ENCODE assay signal across 13 cellular contexts in the genomic region with DNA sequence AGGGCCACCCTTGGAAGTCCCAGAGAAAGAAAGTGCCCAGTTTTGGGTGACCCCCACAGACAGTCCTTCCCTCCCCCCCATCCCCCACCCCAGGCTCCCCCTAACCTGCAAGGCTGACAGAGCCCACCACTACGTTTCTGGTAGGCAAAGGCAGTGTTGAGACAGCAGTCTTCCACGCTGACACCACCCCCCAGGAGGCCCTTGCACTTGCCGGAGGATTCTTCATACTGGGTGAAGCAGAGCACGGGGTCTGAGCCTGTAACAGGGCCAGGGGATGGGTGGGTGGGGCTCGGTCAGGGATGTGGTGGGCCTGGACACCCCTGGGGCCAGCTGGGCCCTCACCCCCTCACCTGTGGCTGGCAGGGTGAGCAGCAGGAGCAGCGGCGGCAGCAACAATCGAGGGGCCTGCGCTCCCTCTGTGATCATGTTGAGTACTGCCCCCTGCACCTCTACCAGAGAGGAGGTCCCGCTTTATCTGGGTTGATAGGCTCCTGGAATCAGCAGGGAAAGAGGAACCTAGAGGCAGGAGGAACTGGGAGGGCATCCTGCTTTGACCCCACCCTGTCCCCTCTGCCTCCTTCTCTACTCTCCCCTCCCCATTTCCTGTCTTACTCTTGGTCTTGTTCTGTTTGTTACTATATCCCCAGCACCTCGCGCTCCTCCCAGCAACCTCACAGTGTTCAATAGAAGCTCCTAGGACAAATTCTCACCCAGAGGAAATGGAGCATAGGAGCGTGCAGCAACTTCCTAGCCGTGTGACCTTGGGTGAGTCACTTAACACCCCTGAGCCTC. TPM values are rescaled to one million over a fixed set of nuclear protein-coding genes. Genes with fewer than 3 reads are reported as not detected.
DNase-seq lines count a peak whose midpoint lies in the region; ATAC-seq and TF ChIP-seq lines count a peak whose summit lies in the region.
"Had no signal": no experiment of that assay in that cellular context is flagged by ENCODE, and none has a peak within 500 bp of the region (broad histone marks: within the 10 kb centered on the region; RNA-seq: fewer than 3 reads in every experiment).

A gene (minus strand): TSS at position 512 of the 792 bp plus-strand sequence. CDS start 86 bp downstream, at position 426.

- no peak within 1 kb of the TSS for H2AFZ ChIP-seq in PC-9
- no peak within 1 kb of the TSS for H2AFZ ChIP-seq in neuronal stem cell (ENCODE audit: low read length)

- H3K9ac ChIP-seq in neuronal stem cell (ENCODE audit: low read depth, low read length, poor library complexity), result no peak within 1 kb of the TSS

- peak within 1 kb of the TSS in 5 of 8 donors; percentile 43 to 93 (median 76) for H3K27ac Mint-ChIP-seq in CD8-positive, alpha-beta memory T cell
- peak within 1 kb of the TSS; percentile 88 to 91 for H3K27ac Mint-ChIP-seq in activated naive CD4-positive, alpha-beta T cell treated with anti-CD3 and anti-CD28 coated beads, Interleukin-2, amount 50 U/mL, for 72 hours

- peak in 1 of 5 donors; percentile 28 for DNase-seq in CD8-positive, alpha-beta memory T cell
- DNase-seq in MV-4-11 (lab: John Stamatoyannopoulos, UW) (peak; percentile 72), GM13976 (ENCODE audit: low spot score) (no peak), PC-9 (no peak), neuronal stem cell (ENCODE audit: low spot score) (no peak)
- no peak for DNase-seq in activated naive CD4-positive, alpha-beta T cell treated with anti-CD3 and anti-CD28 coated beads, Interleukin-2, amount 50 U/mL, for 72 hours (ENCODE audit: low spot score in 2 of 2)
- DNase-seq: activated CD4-positive, alpha-beta T cell treated with anti-CD3 and anti-CD28 coated beads for 1 hour; brain microvascular endothelial cell; mammary epithelial cell; NCI-H146; sigmoid colon had no signal

- no peaks in the 10 kb centered on the region for H3K36me3 ChIP-seq in CD8-positive, alpha-beta memory T cell (ENCODE audit: insufficient read depth, low read length)
- no peaks in the 10 kb centered on the region for H3K36me3 ChIP-seq in PC-9 (ENCODE audit: low read depth)
- peaks cover 2 to 6% of the 10 kb centered on the region in 2 donors for H3K36me3 ChIP-seq in neuronal stem cell (replicated peaks in 1 of 2; ENCODE audit: control insufficient read depth in 2 of 2, insufficient read depth in 2 of 2, low read length in 2 of 2)
- H3K36me3 ChIP-seq: sigmoid colon had no signal

- no peaks in the 10 kb centered on the region for H3K79me1 ChIP-seq in neuronal stem cell (ENCODE audit: low read depth, low read length)

- no peaks in the 10 kb centered on the region for H4K20me1 ChIP-seq in PC-9 (ENCODE audit: insufficient read depth)

- no peaks in the 10 kb centered on the region for H3F3A ChIP-seq in PC-9 (ENCODE audit: insufficient read depth, low read depth)

- H3K4me2 ChIP-seq in PC-9 (no peak within 1 kb of the TSS), neuronal stem cell (ENCODE audit: insufficient read depth, low read length, poor library complexity, severe bottlenecking) (no peak within 1 kb of the TSS)

- H3K14ac ChIP-seq in neuronal stem cell (ENCODE audit: low read length), result no peak within 1 kb of the TSS

- H3K27me3 ChIP-seq in CD8-positive, alpha-beta memory T cell (ENCODE audit: insufficient read depth, low read length, poor library complexity, severe bottlenecking), result no peaks in the 10 kb centered on the region
- H3K27me3 ChIP-seq in mononuclear cell (ENCODE audit: insufficient read depth, low read length) (no peaks in the 10 kb centered on the region), PC-9 (ENCODE audit: insufficient read depth, low read depth) (no peaks in the 10 kb centered on the region), neuronal stem cell (ENCODE audit: control insufficient read depth in 3 of 3, insufficient read depth in 3 of 3, low read depth in 1 of 3, low read length in 3 of 3) (no peaks in the 10 kb centered on the region)
- H3K27me3 ChIP-seq: brain microvascular endothelial cell, sigmoid colon had no signal

- no peak within 1 kb of the TSS for H3K4ac ChIP-seq in neuronal stem cell (ENCODE audit: low read length)

- H3K4me1 ChIP-seq in CD8-positive, alpha-beta memory T cell (ENCODE audit: insufficient read depth, low read length), result peaks cover 11% of the 10 kb centered on the region
- peaks cover 74% of the 10 kb centered on the region for H3K4me1 ChIP-seq in mononuclear cell (ENCODE audit: insufficient read depth, low read length)
- H3K4me1 ChIP-seq in PC-9 (replicated peaks; ENCODE audit: insufficient read depth), result no peaks in the 10 kb centered on the region
- no peaks in the 10 kb centered on the region for H3K4me1 ChIP-seq in neuronal stem cell (ENCODE audit: control insufficient read depth in 2 of 2, insufficient read depth in 1 of 2, low read depth in 1 of 2, low read length in 2 of 2)
- H3K4me1 ChIP-seq: sigmoid colon had no signal

- H2BK15ac ChIP-seq in neuronal stem cell (ENCODE audit: low read length), result no peak within 1 kb of the TSS

- no peaks in the 10 kb centered on the region for H3K27me3 Mint-ChIP-seq in CD8-positive, alpha-beta memory T cell

- intact Hi-C loops in PC-9 (cut with micrococcal nuclease; ENCODE audit: unreplicated experiment), result no loop called here

- H3K4me1 Mint-ChIP-seq in CD8-positive, alpha-beta memory T cell, result peaks cover 7 to 17% (median 9%) of the 10 kb centered on the region in 3 donors

- peak within 1 kb of the TSS; percentile 4 to 79 (median 60) for H3K4me3 Mint-ChIP-seq in CD8-positive, alpha-beta memory T cell

- H4K91ac ChIP-seq in neuronal stem cell (ENCODE audit: low read depth, low read length, poor library complexity), result no peak within 1 kb of the TSS

- peak; percentile 60 to 61 for ATAC-seq in activated naive CD4-positive, alpha-beta T cell treated with anti-CD3 and anti-CD28 coated beads, Interleukin-2, amount 50 U/mL, for 72 hours
- ATAC-seq in GM21529 (IDR thresholded peaks at IDR 0.05; ENCODE audit: unreplicated experiment), result no peak

- H2AK5ac ChIP-seq in neuronal stem cell (ENCODE audit: low read depth, low read length), result no peak within 1 kb of the TSS

- H2BK120ac ChIP-seq in neuronal stem cell (ENCODE audit: low read depth, low read length), result no peak within 1 kb of the TSS

- no peak within 1 kb of the TSS for H4K8ac ChIP-seq in neuronal stem cell (ENCODE audit: low read depth, low read length)

- no peak within 1 kb of the TSS for H2BK5ac ChIP-seq in neuronal stem cell (ENCODE audit: low read length)

- H3K23ac ChIP-seq in neuronal stem cell (ENCODE audit: low read depth, low read length, poor library complexity), result no peak within 1 kb of the TSS

- H3K4me3 ChIP-seq in CD8-positive, alpha-beta memory T cell (ENCODE audit: low read length), result peak within 1 kb of the TSS; percentile 50
- H3K4me3 ChIP-seq in mononuclear cell (ENCODE audit: low read length), result peak within 1 kb of the TSS; percentile 44
- H3K4me3 ChIP-seq in PC-9, result no peak within 1 kb of the TSS
- no peak within 1 kb of the TSS for H3K4me3 ChIP-seq in neuronal stem cell (ENCODE audit: low read length in 2 of 2)

- WGBS in neuronal stem cell (ENCODE audit: extremely low coverage in 2 of 2, insufficient read length in 2 of 2, insufficient replicate concordance in 1 of 2), 2 donors, result no CpG with 5 or more reads among the region's 14 CpGs

- CTCF ChIA-PET in CD8-positive, alpha-beta memory T cell (lab: Charles Lee), result interaction anchor here (1.0 kb wide), 1 partner anchor 17 kb away, joined by 3 read pairs; no protein-coding TSS in a partner anchor
- CTCF ChIA-PET in PC-9 (lab: Charles Lee), result no interaction called here

- in situ Hi-C loops in GM13976 (cut with MboI; ENCODE audit: low sequenced_read_pairs, unreplicated experiment), result no loop called here

- H3K27ac ChIP-seq in CD8-positive, alpha-beta memory T cell (ENCODE audit: low read depth, low read length), result no peak within 1 kb of the TSS
- H3K27ac ChIP-seq in PC-9 (no peak within 1 kb of the TSS), neuronal stem cell (replicated peaks; ENCODE audit: low read length) (no peak within 1 kb of the TSS)
- H3K27ac ChIP-seq: brain microvascular endothelial cell, sigmoid colon had no signal

- no peaks in the 10 kb centered on the region for H3K79me2 ChIP-seq in PC-9 (ENCODE audit: low read depth)

- POLR2A ChIA-PET in CD8-positive, alpha-beta memory T cell (lab: Charles Lee), result no interaction called here
- POLR2A ChIA-PET in PC-9 (lab: Charles Lee; ENCODE audit: unreplicated experiment), result interaction anchor here (0.8 kb wide), 1 partner anchor 384 kb away, joined by 28 read pairs; no protein-coding TSS in a partner anchor

- H3K36me3 Mint-ChIP-seq in CD8-positive, alpha-beta memory T cell, result peaks cover 0 to 2% (median 0%) of the 10 kb centered on the region in 3 donors
- H3K36me3 Mint-ChIP-seq in activated naive CD4-positive, alpha-beta T cell treated with anti-CD3 and anti-CD28 coated beads, Interleukin-2, amount 50 U/mL, for 72 hours, result no peaks in the 10 kb centered on the region

- no peak for TF ChIP-seq CTCF in GM13976 (IDR thresholded peaks at IDR 0.05; ENCODE audit: borderline replicate concordance, control extremely low read depth, extremely low read depth, insufficient read depth, missing control alignments)
- TF ChIP-seq CTCF in PC-9 (conservative IDR thresholded peaks at IDR 0.05), result no peak

- no peak within 1 kb of the TSS for H3K18ac ChIP-seq in neuronal stem cell (ENCODE audit: low read length)

- no peaks in the 10 kb centered on the region for H3K9me3 ChIP-seq in CD8-positive, alpha-beta memory T cell (ENCODE audit: low read length)
- H3K9me3 ChIP-seq in mononuclear cell (ENCODE audit: low read depth, low read length) (no peaks in the 10 kb centered on the region), PC-9 (ENCODE audit: insufficient read depth, low read depth) (no peaks in the 10 kb centered on the region), neuronal stem cell (replicated peaks in 1 of 2; ENCODE audit: control insufficient read depth in 2 of 2, insufficient read depth in 1 of 2, low read depth in 1 of 2, low read length in 2 of 2) (no peaks in the 10 kb centered on the region)
- H3K9me3 ChIP-seq: sigmoid colon had no signal

- H3K9me3 Mint-ChIP-seq in CD8-positive, alpha-beta memory T cell, result no peaks in the 10 kb centered on the region
- no peaks in the 10 kb centered on the region for H3K9me3 Mint-ChIP-seq in activated naive CD4-positive, alpha-beta T cell treated with anti-CD3 and anti-CD28 coated beads, Interleukin-2, amount 50 U/mL, for 72 hours

- no TSS peak for BruUV-seq in PC-9 (replicated peaks; lab: Mats Ljungman, UMichigan)

- no peak within 1 kb of the TSS for H2BK12ac ChIP-seq in neuronal stem cell (ENCODE audit: low read length)

- H3K9me2 ChIP-seq in PC-9 (ENCODE audit: insufficient read depth), result no peaks in the 10 kb centered on the region

RNA-seq across cellular contexts. Expression of the gene that starts here (rescaled TPM):
- 1 to 10 TPM; 1.8 to 2.3 TPM for total RNA-seq in CD8-positive, alpha-beta memory T cell
- polyA plus RNA-seq in CD8-positive, alpha-beta memory T cell, result 1.4 TPM
- 10 to 100 TPM in 1 of 2 donors, 1 to 10 TPM in 1; 5.1 to 11.1 TPM for total RNA-seq in activated naive CD4-positive, alpha-beta T cell treated with anti-CD3 and anti-CD28 coated beads, Interleukin-2, amount 50 U/mL, for 72 hours
- 139 TPM for total RNA-seq in mononuclear cell
- total RNA-seq in PC-9 (2021), result 0.48 and 0.53 TPM in 2 replicates
- 0.25 TPM for polyA plus RNA-seq in neuronal stem cell (2013, experiment 1 of 2)
- polyA plus RNA-seq in neuronal stem cell (2013, experiment 2 of 2), result 0.24 TPM

Comparison
In these comparisons a context has a peak if more than half of its experiments do, and no peak if none do; other contexts are left out.
1. RNA of the gene that starts here (total RNA-seq): 139 TPM in mononuclear cell (single experiment); 5.1 to 11.1 TPM in activated naive CD4-positive, alpha-beta T cell treated with anti-CD3 and anti-CD28 coated beads, Interleukin-2, amount 50 U/mL, for 72 hours, 1.8 to 2.3 TPM in CD8-positive, alpha-beta memory T cell and 0.48 to 0.53 TPM in PC-9; every median in the first group is over 10 times any median in the second.
2. H3K4me3 ChIP-seq: peak in CD8-positive, alpha-beta memory T cell (single experiment) and mononuclear cell (single experiment); none in PC-9 (single experiment) and neuronal stem cell (0 of 2).